Comparison of ENCODE assay signal across 17 cellular contexts in genomic region chr2:230600881-230601280, GRCh38.
DNase-seq lines count a peak whose midpoint lies in the region; ATAC-seq and TF ChIP-seq lines count a peak whose summit lies in the region.
"Had no signal": no experiment of that assay in that cellular context is flagged by ENCODE, and none has a peak within 500 bp of the region (broad histone marks: within the 10 kb centered on the region; RNA-seq: fewer than 3 reads in every experiment).

No MANE protein-coding gene starts in this region.

- peaks cover 47% of the 10 kb centered on the region for H3K9me3 Mint-ChIP-seq in T-helper 1 cell treated with Interleukin-12 subunit alpha and Interleukin-12 subunit beta and Interleukin-4 antibody, amounts not matched to agents 30 μg/mL and 1 μg/mL, for 36 hours
- peaks cover 5% of the 10 kb centered on the region for H3K9me3 Mint-ChIP-seq in memory B cell
- H3K9me3 Mint-ChIP-seq: HFFc6 had no signal

- DNase-seq in T-helper 1 cell (no peak), GM12865 (ENCODE audit: low read depth) (peak; percentile 68), T-helper 17 cell (no peak), memory B cell (ENCODE audit: low spot score in 2 of 2) (no peak), HUDEP-2 (lab: John Stamatoyannopoulos, UW; ENCODE audit: unreplicated experiment in 76 of 76) (no peak), head of caudate nucleus (no peak)
- DNase-seq in activated effector memory CD4-positive, alpha-beta T cell treated with Interleukin-2 at 50 U/mL for 16 hours: no peak
- DNase-seq: activated CD8-positive, alpha-beta memory T cell treated with anti-CD3 and anti-CD28 coated beads, Interleukin-2, amount 50 U/mL, for 48 hours; BE2C; effector CD8-positive, alpha-beta T cell; HFFc6; NCI-H1417 treated with DMSO at 0.1 percent for 48 hours; NCI-H2171 treated with DMSO at 0.1 percent for 48 hours; NCI-H774; stimulated activated CD4-positive, alpha-beta T cell treated with anti-CD3 and anti-CD28 coated beads, Interleukin-4, amount 100 ng/mL, for 1 hour had no signal

- intact Hi-C loops in head of caudate nucleus (cut with DNase I): no loop called here

- H3K4me1 Mint-ChIP-seq in T-helper 1 cell treated with Interleukin-12 subunit alpha and Interleukin-12 subunit beta and Interleukin-4 antibody, amounts not matched to agents 30 μg/mL and 1 μg/mL, for 36 hours (ENCODE audit: low read depth): peaks cover 65% of the 10 kb centered on the region
- H3K4me1 Mint-ChIP-seq in T-helper 17 cell (peaks cover 31% of the 10 kb centered on the region), memory B cell (peaks cover 64% of the 10 kb centered on the region)

- no peak for TF ChIP-seq CTCF in GM12865 (IDR thresholded peaks at IDR 0.05; ENCODE audit: insufficient read depth, low read depth, low read length, missing control alignments)

- H3K27ac Mint-ChIP-seq in T-helper 1 cell treated with Interleukin-12 subunit alpha and Interleukin-12 subunit beta and Interleukin-4 antibody, amounts not matched to agents 30 μg/mL and 1 μg/mL, for 36 hours: peak overlapping the region; percentile 64
- H3K27ac Mint-ChIP-seq in T-helper 17 cell (peak overlapping the region; percentile 89), memory B cell (peak overlapping the region; percentile 97)
- H3K27ac Mint-ChIP-seq: HFFc6 had no signal

- H3K9me3 ChIP-seq in T-helper 17 cell (ENCODE audit: control insufficient read depth, low read length, poor library complexity, severe bottlenecking): no peaks in the 10 kb centered on the region
- H3K9me3 ChIP-seq: BE2C had no signal

- ATAC-seq in T-helper 17 cell: no peak
- ATAC-seq in memory B cell (ENCODE audit: low read depth): peak; percentile 20

- H3K36me3 Mint-ChIP-seq in T-helper 1 cell treated with Interleukin-12 subunit alpha and Interleukin-12 subunit beta and Interleukin-4 antibody, amounts not matched to agents 30 μg/mL and 1 μg/mL, for 36 hours (ENCODE audit: low read depth): peaks cover 41% of the 10 kb centered on the region
- H3K36me3 Mint-ChIP-seq in T-helper 17 cell (ENCODE audit: low read depth): no peaks in the 10 kb centered on the region
- peaks cover 21% of the 10 kb centered on the region for H3K36me3 Mint-ChIP-seq in memory B cell

- peak overlapping the region; percentile 29 for H3K4me3 Mint-ChIP-seq in T-helper 1 cell treated with Interleukin-12 subunit alpha and Interleukin-12 subunit beta and Interleukin-4 antibody, amounts not matched to agents 30 μg/mL and 1 μg/mL, for 36 hours
- H3K4me3 Mint-ChIP-seq in T-helper 17 cell: peak overlapping the region; percentile 74
- H3K4me3 Mint-ChIP-seq in memory B cell: peak overlapping the region; percentile 79
- H3K4me3 Mint-ChIP-seq: HFFc6 had no signal

- H3K27me3 Mint-ChIP-seq in T-helper 1 cell treated with Interleukin-12 subunit alpha and Interleukin-12 subunit beta and Interleukin-4 antibody, amounts not matched to agents 30 μg/mL and 1 μg/mL, for 36 hours (ENCODE audit: low read depth): no peaks in the 10 kb centered on the region
- H3K27me3 Mint-ChIP-seq in T-helper 17 cell: no peaks in the 10 kb centered on the region
- no peaks in the 10 kb centered on the region for H3K27me3 Mint-ChIP-seq in memory B cell

- H3K4me3 ChIP-seq in GM12865 (ENCODE audit: low read depth, low read length): peak overlapping the region; percentile 62
- H3K4me3 ChIP-seq: lung had no signal

Comparison
In these comparisons a context has a peak if more than half of its experiments do, and no peak if none do; other contexts are left out.
1. H3K4me3 Mint-ChIP-seq: peak in every context shown above with its lines; median percentile 79 in memory B cell; 74 in T-helper 17 cell; 29 in T-helper 1 cell treated with Interleukin-12 subunit alpha and Interleukin-12 subunit beta and Interleukin-4 antibody, amounts not matched to agents 30 μg/mL and 1 μg/mL, for 36 hours.